In genomic region chr3:71651625-71652024, GRCh38 we compare ENCODE assay signal across 17 cellular contexts.
DNase-seq lines count a peak whose midpoint lies in the region; ATAC-seq and TF ChIP-seq lines count a peak whose summit lies in the region.
"Had no signal": no experiment of that assay in that cellular context is flagged by ENCODE, and none has a peak within 500 bp of the region (broad histone marks: within the 10 kb centered on the region; RNA-seq: fewer than 3 reads in every experiment).

No MANE protein-coding gene starts in this region.

- H4K5ac ChIP-seq in IMR-90 (ENCODE audit: low read depth, low read length): no peak overlapping the region

- H3K4me3 ChIP-seq in IMR-90 (ENCODE audit: insufficient read depth, low read depth, low read length): no peak overlapping the region
- H3K4me3 ChIP-seq in gastroesophageal sphincter: no peak overlapping the region
- H3K4me3 ChIP-seq in osteoblast (ENCODE audit: insufficient read depth, low read length): no peak overlapping the region

- dilution Hi-C loops in IMR-90 (cut with HindIII; ENCODE audit: low sequenced_read_pairs, unreplicated experiment): no loop called here

- CTCF ChIA-PET in IMR-90 (lab: Yijun Ruan, JAX): no interaction called here

- H3K56ac ChIP-seq in IMR-90 (ENCODE audit: extremely low read depth, insufficient read depth, low read length): no peak overlapping the region

- H4K8ac ChIP-seq in IMR-90 (ENCODE audit: low read depth in 2 of 2, low read length in 2 of 2): no peak overlapping the region

- intact Hi-C loops in IMR-90 (cut with micrococcal nuclease): loop anchor here (1.0 to 10.0 kb wide), 8 partner anchors 67 to 1587 kb away; no protein-coding TSS in a partner anchor

- no peak overlapping the region for H2AK5ac ChIP-seq in IMR-90 (ENCODE audit: low read depth, low read length)

- H3K9ac ChIP-seq in IMR-90 (ENCODE audit: low read depth, low read length): no peak overlapping the region

- no peak overlapping the region for H3K4me3 Mint-ChIP-seq in effector memory CD8-positive, alpha-beta T cell
- H3K4me3 Mint-ChIP-seq: B cell; CD8-positive, alpha-beta T cell had no signal

- no peaks in the 10 kb centered on the region for H4K20me1 ChIP-seq in IMR-90 (ENCODE audit: insufficient read depth, low read length)
- H4K20me1 ChIP-seq in osteoblast (ENCODE audit: insufficient read depth, low read length): no peaks in the 10 kb centered on the region

- H3K79me1 ChIP-seq in IMR-90 (ENCODE audit: low read depth in 1 of 2, low read length in 2 of 2): no peaks in the 10 kb centered on the region

- H3K9me3 ChIP-seq in IMR-90 (ENCODE audit: control insufficient read depth, insufficient read depth, low read length) (no peaks in the 10 kb centered on the region), gastroesophageal sphincter (no peaks in the 10 kb centered on the region), osteoblast (ENCODE audit: low read depth, low read length) (no peaks in the 10 kb centered on the region)
- H3K9me3 ChIP-seq: Caco-2 had no signal

- ATAC-seq in IMR-90 (ENCODE audit: low read depth): no peak
- no peak for ATAC-seq in gastroesophageal sphincter
- no peak for ATAC-seq in GM19324 (IDR thresholded peaks at IDR 0.05; ENCODE audit: low FRiP score, unreplicated experiment)
- ATAC-seq in effector memory CD8-positive, alpha-beta T cell (replicated peaks): no peak
- ATAC-seq: CD8-positive, alpha-beta T cell had no signal

- H3K27ac ChIP-seq in IMR-90 (ENCODE audit: insufficient read depth, low read length) (no peak overlapping the region), gastroesophageal sphincter (peak overlapping the region in 3 of 4 donors; percentile 17 to 69 (median 36)), osteoblast (ENCODE audit: low read depth, low read length) (no peak overlapping the region)
- H3K27ac ChIP-seq: C4-2B had no signal

- H2BK120ac ChIP-seq in IMR-90 (ENCODE audit: low read depth, low read length): no peak overlapping the region

- H3K36me3 Mint-ChIP-seq in effector memory CD8-positive, alpha-beta T cell (ENCODE audit: insufficient read depth): peaks cover under 1% of the 10 kb centered on the region

- POLR2A ChIA-PET in IMR-90 (lab: Charles Lee; ENCODE audit: unreplicated experiment): interaction anchor here (0.5 kb wide), 1 partner anchor 72 kb away, joined by 3 read pairs; no protein-coding TSS in a partner anchor

- peaks cover 0 to 1% of the 10 kb centered on the region in 2 donors for H3K4me1 Mint-ChIP-seq in effector memory CD8-positive, alpha-beta T cell (ENCODE audit: low read depth in 2 of 2)

- H3K4me2 ChIP-seq in IMR-90 (ENCODE audit: low read depth, low read length) (no peak overlapping the region), osteoblast (ENCODE audit: insufficient read depth, low read length) (no peak overlapping the region)

- no peak overlapping the region for H2AK9ac ChIP-seq in IMR-90 (replicated peaks; ENCODE audit: low read depth, low read length, poor library complexity)

- H3K27me3 Mint-ChIP-seq in effector memory CD8-positive, alpha-beta T cell: no peaks in the 10 kb centered on the region

- H3K23ac ChIP-seq in IMR-90 (ENCODE audit: low read depth, low read length): no peak overlapping the region

- H3K18ac ChIP-seq in IMR-90 (ENCODE audit: low read depth, low read length): no peak overlapping the region

- H3K27me3 ChIP-seq in IMR-90 (ENCODE audit: control insufficient read depth, insufficient read depth, low read length) (peaks cover 6% of the 10 kb centered on the region; the same call in 1 of the 2 replicates), gastroesophageal sphincter (no peaks in the 10 kb centered on the region), osteoblast (ENCODE audit: insufficient read depth, low read length) (no peaks in the 10 kb centered on the region)

- TF ChIP-seq POLR2A in IMR-90 (IDR thresholded peaks at IDR 0.05; ENCODE audit: low read depth, low read length): no peak
- no peak for TF ChIP-seq POLR2A in gastroesophageal sphincter (IDR thresholded peaks at IDR 0.05)

- H2AFZ ChIP-seq in IMR-90 (replicated peaks; ENCODE audit: low read length, poor library complexity): no peak overlapping the region
- no peak overlapping the region for H2AFZ ChIP-seq in osteoblast (ENCODE audit: low read length)

- in situ Hi-C loops in IMR-90 (cut with MboI; ENCODE audit: low sequenced_read_pairs): loop anchor here (10.0 to 25.0 kb wide), 3 partner anchors 347 to 1589 kb away; no protein-coding TSS in a partner anchor

- no peak for TF ChIP-seq CTCF in IMR-90 (conservative IDR thresholded peaks at IDR 0.05; ENCODE audit: low read depth, low read length)
- no peak for TF ChIP-seq CTCF in gastroesophageal sphincter (IDR thresholded peaks at IDR 0.05)
- no peak for TF ChIP-seq CTCF in osteoblast (IDR thresholded peaks at IDR 0.05; ENCODE audit: extremely low read depth, low read depth, low read length)

- H3K4me1 ChIP-seq in IMR-90 (ENCODE audit: control insufficient read depth, insufficient read depth, low read length) (no peaks in the 10 kb centered on the region), gastroesophageal sphincter (peaks cover 0 to 40% (median 0%) of the 10 kb centered on the region in 3 donors), osteoblast (ENCODE audit: insufficient read depth, low read length) (peaks cover 9% of the 10 kb centered on the region)

- H3K27ac Mint-ChIP-seq in effector memory CD8-positive, alpha-beta T cell: no peak overlapping the region
- H3K27ac Mint-ChIP-seq: B cell; CD8-positive, alpha-beta T cell had no signal

- no peaks in the 10 kb centered on the region for H3K9me3 Mint-ChIP-seq in effector memory CD8-positive, alpha-beta T cell
- H3K9me3 Mint-ChIP-seq: CD8-positive, alpha-beta T cell had no signal

- 89% methylated on average over 5 of the region's 6 CpGs; no CpG with 5 or more reads in 1 of the 2 experiments for WGBS in IMR-90 (ENCODE audit: extremely low coverage in 2 of 2, insufficient read length in 1 of 2), 2 experiments
- WGBS in gastroesophageal sphincter (ENCODE audit: low coverage in 1 of 2), 2 donors: 84 to 89% methylated on average over 2 to 4 of the region's 6 CpGs

- H2BK15ac ChIP-seq in IMR-90 (ENCODE audit: low read depth, low read length): no peak overlapping the region

- TF ChIP-seq RAD21 in IMR-90 (IDR thresholded peaks at IDR 0.05; ENCODE audit: low read length): no peak

- H3K9me1 ChIP-seq in IMR-90 (ENCODE audit: insufficient read depth, low read length): no peaks in the 10 kb centered on the region

- H4K91ac ChIP-seq in IMR-90 (ENCODE audit: insufficient read depth, low read depth, low read length): no peak overlapping the region

- no peaks in the 10 kb centered on the region for H3K79me2 ChIP-seq in osteoblast (ENCODE audit: insufficient read depth, low read length)

- no peak overlapping the region for H2BK5ac ChIP-seq in IMR-90 (ENCODE audit: low read depth, low read length, poor library complexity, severe bottlenecking)

- H3K36me3 ChIP-seq in IMR-90 (ENCODE audit: control insufficient read depth, insufficient read depth, low read length) (no peaks in the 10 kb centered on the region), gastroesophageal sphincter (no peaks in the 10 kb centered on the region), osteoblast (ENCODE audit: insufficient read depth, low read length) (no peaks in the 10 kb centered on the region)

- H2BK20ac ChIP-seq in IMR-90 (ENCODE audit: low read depth, low read length): peak overlapping the region; percentile 24; the same call in 1 of the 2 replicates

- DNase-seq in IMR-90 (no peak), NCI-H69 (lab: John Stamatoyannopoulos, UW) (peak; percentile 46), osteoblast (ENCODE audit: insufficient read length, low spot score, missing footprints) (peak; percentile 49), AML-193 (lab: John Stamatoyannopoulos, UW) (no peak)
- DNase-seq in effector memory CD8-positive, alpha-beta T cell: no peak
- DNase-seq: CD8-positive, alpha-beta T cell; H7; KG1; MM.1S; NCI-H2029; NCI-H2227 treated with DMSO at 0.1 percent for 48 hours; NCI-H774 had no signal

- BruUV-seq in IMR-90 (replicated peaks; lab: Mats Ljungman, UMichigan): no TSS peak

- no peak for TF ChIP-seq EP300 in gastroesophageal sphincter (IDR thresholded peaks at IDR 0.05)

- H3K4ac ChIP-seq in IMR-90 (ENCODE audit: low read depth, low read length): no peak overlapping the region

- H3K14ac ChIP-seq in IMR-90 (replicated peaks; ENCODE audit: low read depth, low read length): no peak overlapping the region

TF ChIP-seq in IMR-90, 13 proteins besides CTCF, POLR2A, EP300 and RAD21:
- TF ChIP-seq CHD1 (IDR thresholded peaks at IDR 0.05; ENCODE audit: low read depth, low read length) (no peak), CEBPB (IDR thresholded peaks at IDR 0.05; ENCODE audit: low read depth, low read length) (no peak), RFX5 (IDR thresholded peaks at IDR 0.05; ENCODE audit: low read depth, low read length) (no peak), MAFK (IDR thresholded peaks at IDR 0.05; ENCODE audit: low read depth, low read length) (no peak), RCOR1 (IDR thresholded peaks at IDR 0.05; ENCODE audit: insufficient replicate concordance, low read length) (no peak), MXI1 (IDR thresholded peaks at IDR 0.05; ENCODE audit: borderline replicate concordance, low read depth, low read length) (no peak), SMC3 (IDR thresholded peaks at IDR 0.05; ENCODE audit: low read depth, low read length) (no peak), NFE2L2 (IDR thresholded peaks at IDR 0.05; ENCODE audit: low read depth, low read length) (no peak), BHLHE40 (IDR thresholded peaks at IDR 0.05; ENCODE audit: low read depth, low read length) (no peak), MAZ (IDR thresholded peaks at IDR 0.05; ENCODE audit: borderline replicate concordance, low read depth, low read length) (no peak)
- TF ChIP-seq, protein P1, sequence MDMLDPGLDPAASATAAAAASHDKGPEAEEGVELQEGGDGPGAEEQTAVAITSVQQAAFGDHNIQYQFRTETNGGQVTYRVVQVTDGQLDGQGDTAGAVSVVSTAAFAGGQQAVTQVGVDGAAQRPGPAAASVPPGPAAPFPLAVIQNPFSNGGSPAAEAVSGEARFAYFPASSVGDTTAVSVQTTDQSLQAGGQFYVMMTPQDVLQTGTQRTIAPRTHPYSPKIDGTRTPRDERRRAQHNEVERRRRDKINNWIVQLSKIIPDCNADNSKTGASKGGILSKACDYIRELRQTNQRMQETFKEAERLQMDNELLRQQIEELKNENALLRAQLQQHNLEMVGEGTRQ (IDR thresholded peaks at IDR 0.05; ENCODE audit: low read depth, low read length): no peak
- TF ChIP-seq, protein P2, sequence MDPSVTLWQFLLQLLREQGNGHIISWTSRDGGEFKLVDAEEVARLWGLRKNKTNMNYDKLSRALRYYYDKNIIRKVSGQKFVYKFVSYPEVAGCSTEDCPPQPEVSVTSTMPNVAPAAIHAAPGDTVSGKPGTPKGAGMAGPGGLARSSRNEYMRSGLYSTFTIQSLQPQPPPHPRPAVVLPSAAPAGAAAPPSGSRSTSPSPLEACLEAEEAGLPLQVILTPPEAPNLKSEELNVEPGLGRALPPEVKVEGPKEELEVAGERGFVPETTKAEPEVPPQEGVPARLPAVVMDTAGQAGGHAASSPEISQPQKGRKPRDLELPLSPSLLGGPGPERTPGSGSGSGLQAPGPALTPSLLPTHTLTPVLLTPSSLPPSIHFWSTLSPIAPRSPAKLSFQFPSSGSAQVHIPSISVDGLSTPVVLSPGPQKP (IDR thresholded peaks at IDR 0.05; ENCODE audit: borderline replicate concordance, low read depth, low read length): no peak

Comparison
In these comparisons a context has a peak if more than half of its experiments do, and no peak if none do; other contexts are left out.
1. DNase-seq: peak in NCI-H69 (single experiment) and osteoblast (single experiment); none in IMR-90 (single experiment), AML-193 (0 of 2) and effector memory CD8-positive, alpha-beta T cell (0 of 3).
2. H3K27ac ChIP-seq: peak in gastroesophageal sphincter (3 of 4); none in IMR-90 (single experiment) and osteoblast (single experiment).